Comparison of ENCODE assay signal across 21 cellular contexts in the genomic region with DNA sequence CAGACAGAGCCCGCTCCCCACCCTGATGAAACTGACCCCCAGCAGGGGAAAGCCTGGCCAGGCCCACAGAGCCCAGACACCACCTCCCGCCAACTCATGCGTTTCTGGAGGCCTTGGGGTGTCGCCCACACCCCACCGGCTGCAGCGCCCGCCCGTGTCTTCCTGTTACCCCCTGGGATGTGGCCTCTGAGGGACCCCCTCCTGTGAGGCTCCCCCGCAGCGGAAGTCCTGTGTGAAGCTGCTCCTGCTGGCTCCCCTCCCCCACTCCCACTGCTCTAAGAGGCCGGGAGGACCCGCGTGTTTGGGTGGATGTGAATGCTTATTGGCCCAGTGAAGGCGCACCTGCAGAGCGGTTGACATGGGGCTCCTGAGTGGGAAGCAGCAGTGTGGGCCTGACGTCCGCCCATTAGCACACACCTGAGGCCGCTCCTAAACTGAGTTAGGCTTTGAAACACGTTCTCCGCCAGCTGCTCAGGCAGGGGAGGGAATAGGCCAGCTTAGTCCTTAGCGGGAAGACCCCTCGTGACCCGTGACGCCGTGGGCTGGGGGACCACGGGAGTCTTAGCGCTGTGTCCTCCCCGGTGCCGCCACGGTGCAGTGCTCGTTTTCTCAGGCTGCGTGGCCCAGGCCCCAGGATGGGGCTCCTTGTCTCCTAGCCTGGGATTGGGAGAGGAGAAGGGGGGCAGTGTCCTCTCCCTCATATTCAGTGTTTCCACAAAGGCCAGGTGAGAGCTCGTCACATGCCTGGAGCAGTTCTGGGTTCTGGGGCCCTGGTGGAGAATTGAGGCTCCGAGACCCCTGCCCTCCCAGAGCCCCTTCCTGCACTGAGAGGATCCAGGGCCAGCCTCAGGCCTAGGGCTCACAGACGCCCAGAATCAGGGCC.
DNase-seq lines count a peak whose midpoint lies in the region; ATAC-seq and TF ChIP-seq lines count a peak whose summit lies in the region.
"Had no signal": no experiment of that assay in that cellular context is flagged by ENCODE, and none has a peak within 500 bp of the region (broad histone marks: within the 10 kb centered on the region; RNA-seq: fewer than 3 reads in every experiment).

No MANE protein-coding gene starts in this region.

- H3K27me3 Mint-ChIP-seq in endodermal cell (ENCODE audit: insufficient read depth): peaks cover 3% of the 10 kb centered on the region
- no peaks in the 10 kb centered on the region for H3K27me3 Mint-ChIP-seq in CD8-positive, alpha-beta T cell (ENCODE audit: low read depth)

- no peaks in the 10 kb centered on the region for H3K36me3 ChIP-seq in endodermal cell (ENCODE audit: control insufficient read depth, insufficient read depth, low read length)
- no peaks in the 10 kb centered on the region for H3K36me3 ChIP-seq in esophagus squamous epithelium
- no peaks in the 10 kb centered on the region for H3K36me3 ChIP-seq in CD8-positive, alpha-beta T cell (ENCODE audit: insufficient read depth, low read length)

- in situ Hi-C loops in G401 (cut with HindIII; ENCODE audit: low sequenced_read_pairs): no loop called here

- DNase-seq in CMK (ENCODE audit: low read depth): peak; percentile 84
- DNase-seq in NCI-H69 (lab: John Stamatoyannopoulos, UW): peak; percentile 10
- DNase-seq in endodermal cell: peak; percentile 50
- DNase-seq in posterior vena cava (ENCODE audit: low spot score): peak; percentile 72
- no peak for DNase-seq in esophagus squamous epithelium (lab: John Stamatoyannopoulos, UW)
- no peak for DNase-seq in T-helper 9 cell
- no peak for DNase-seq in CD8-positive, alpha-beta T cell
- no peak for DNase-seq in G401 (ENCODE audit: low spot score)
- DNase-seq: ACHN; AML-193; Calu3; CD4-positive, CD25-positive, alpha-beta regulatory T cell; H9; KG1; NCI-H1417 treated with DMSO at 0.1 percent for 48 hours; NCI-H187 treated with DMSO at 0.1 percent for 48 hours; NCI-H226; PC-3; RPMI8226; SHP77 treated with DMSO at 0.1 percent for 48 hours had no signal

- H3K4me1 Mint-ChIP-seq in endodermal cell: no peaks in the 10 kb centered on the region
- no peaks in the 10 kb centered on the region for H3K4me1 Mint-ChIP-seq in CD8-positive, alpha-beta T cell (ENCODE audit: low read depth)
- H3K4me1 Mint-ChIP-seq: CD4-positive, CD25-positive, alpha-beta regulatory T cell had no signal

- no peaks in the 10 kb centered on the region for H3K9me3 Mint-ChIP-seq in endodermal cell
- no peaks in the 10 kb centered on the region for H3K9me3 Mint-ChIP-seq in CD8-positive, alpha-beta T cell
- H3K9me3 Mint-ChIP-seq: H9 had no signal

- WGBS in endodermal cell (ENCODE audit: insufficient coverage in 1 of 2, insufficient read length in 1 of 2), 2 experiments: 88 to 93% methylated on average over 19 to 33 of the region's 35 CpGs
- WGBS in esophagus squamous epithelium, 2 donors: 79% methylated on average over 14 of the region's 35 CpGs; no CpG with 5 or more reads in 1 of the 2 donors

- TF ChIP-seq POLR2A in esophagus squamous epithelium (IDR thresholded peaks at IDR 0.05): no peak

- POLR2A ChIA-PET in CD8-positive, alpha-beta T cell (lab: Charles Lee): no interaction called here

- H3K4me3 ChIP-seq in endodermal cell (ENCODE audit: low read length) (no peak overlapping the region), esophagus squamous epithelium (no peak overlapping the region)
- no peak overlapping the region for H3K4me3 ChIP-seq in CD8-positive, alpha-beta T cell (ENCODE audit: low read depth, low read length)

- no peak overlapping the region for H3K4me3 Mint-ChIP-seq in endodermal cell
- no peak overlapping the region for H3K4me3 Mint-ChIP-seq in CD8-positive, alpha-beta T cell
- H3K4me3 Mint-ChIP-seq: CD4-positive, CD25-positive, alpha-beta regulatory T cell; H9 had no signal

- intact Hi-C loops in posterior vena cava (cut with DNase I) (no loop called here), esophagus squamous epithelium (cut with DNase I) (no loop called here)
- intact Hi-C loops in CD8-positive, alpha-beta T cell (cut with DNase I, micrococcal nuclease): no loop called here

- H3K9me3 ChIP-seq in endodermal cell (ENCODE audit: control insufficient read depth, low read length): no peaks in the 10 kb centered on the region
- H3K9me3 ChIP-seq in esophagus squamous epithelium: no peaks in the 10 kb centered on the region
- H3K9me3 ChIP-seq in CD8-positive, alpha-beta T cell (ENCODE audit: low read length): no peaks in the 10 kb centered on the region
- H3K9me3 ChIP-seq: SK-N-SH had no signal

- no peaks in the 10 kb centered on the region for H3K36me3 Mint-ChIP-seq in endodermal cell (ENCODE audit: low read depth)
- H3K36me3 Mint-ChIP-seq in CD8-positive, alpha-beta T cell: no peaks in the 10 kb centered on the region
- H3K36me3 Mint-ChIP-seq: CD4-positive, CD25-positive, alpha-beta regulatory T cell had no signal

- H3K27ac Mint-ChIP-seq in endodermal cell: no peak overlapping the region
- H3K27ac Mint-ChIP-seq in CD8-positive, alpha-beta T cell: no peak overlapping the region
- H3K27ac Mint-ChIP-seq: CD4-positive, CD25-positive, alpha-beta regulatory T cell had no signal

- CTCF ChIA-PET in CD8-positive, alpha-beta T cell (lab: Charles Lee): no interaction called here

- ATAC-seq in CD8-positive, alpha-beta T cell: no peak
- ATAC-seq: PC-3 had no signal

- no peak for TF ChIP-seq CTCF in endodermal cell (conservative IDR thresholded peaks at IDR 0.05)
- no peak for TF ChIP-seq CTCF in esophagus squamous epithelium (IDR thresholded peaks at IDR 0.05)
- TF ChIP-seq CTCF in CD8-positive, alpha-beta T cell (IDR thresholded peaks at IDR 0.05): no peak

- H3K27ac ChIP-seq in endodermal cell (ENCODE audit: low read depth, low read length) (no peak overlapping the region), esophagus squamous epithelium (no peak overlapping the region)
- H3K27ac ChIP-seq in CD8-positive, alpha-beta T cell (ENCODE audit: low read depth, low read length): no peak overlapping the region

- H3K4me1 ChIP-seq in endodermal cell (ENCODE audit: control insufficient read depth, insufficient read depth, low read length) (no peaks in the 10 kb centered on the region), esophagus squamous epithelium (no peaks in the 10 kb centered on the region)
- H3K4me1 ChIP-seq in CD8-positive, alpha-beta T cell (ENCODE audit: insufficient read depth, low read length): no peaks in the 10 kb centered on the region

- H3K9ac ChIP-seq in endodermal cell (ENCODE audit: extremely low read depth, low read length, poor library complexity, severe bottlenecking): no peak overlapping the region
- H3K9ac ChIP-seq: SK-N-SH had no signal

- H3K27me3 ChIP-seq in endodermal cell (ENCODE audit: control insufficient read depth, insufficient read depth, low read length, poor library complexity, severe bottlenecking) (no peaks in the 10 kb centered on the region), esophagus squamous epithelium (peaks cover 0 to 87% (median 0%) of the 10 kb centered on the region in 4 donors)
- no peaks in the 10 kb centered on the region for H3K27me3 ChIP-seq in CD8-positive, alpha-beta T cell (ENCODE audit: insufficient read depth, low read length)

Comparison
In these comparisons a context has a peak if more than half of its experiments do, and no peak if none do; other contexts are left out.
1. DNase-seq: peak in CMK (single experiment), NCI-H69 (single experiment), endodermal cell (single experiment) and posterior vena cava (single experiment); none in esophagus squamous epithelium (single experiment), T-helper 9 cell (single experiment), CD8-positive, alpha-beta T cell (0 of 7) and G401 (single experiment).